In genomic region chr16:4309833-4310266, GRCh38 we compare ENCODE assay signal across 8 cellular contexts. TPM values are rescaled to one million over a fixed set of nuclear protein-coding genes. Genes with fewer than 3 reads are reported as not detected.
DNase-seq lines count a peak whose midpoint lies in the region; ATAC-seq and TF ChIP-seq lines count a peak whose summit lies in the region.

No MANE protein-coding gene starts in this region.

- H3K27me3 Mint-ChIP-seq in activated B cell treated with CpG ODN at 0.5 μM for 24 hours: peaks cover 11% of the 10 kb centered on the region

- H3K27ac ChIP-seq in dorsolateral prefrontal cortex (peak overlapping the region in 11 of 59 donors; percentile 1 to 61 (median 41)), lung (ENCODE audit: low read depth in 1 of 2, low read length in 1 of 2) (peak overlapping the region; percentile 2 to 26), tibial nerve (peak overlapping the region in 3 of 4 donors; percentile 48 to 79 (median 74))

- peaks cover 3% of the 10 kb centered on the region for H3K36me3 Mint-ChIP-seq in activated B cell treated with CpG ODN at 0.5 μM for 24 hours (ENCODE audit: low read depth)

- no peak for TF ChIP-seq EP300 in tibial nerve (IDR thresholded peaks at IDR 0.05)

- H3K36me3 ChIP-seq in lung (ENCODE audit: control insufficient read depth in 2 of 2, insufficient read depth in 2 of 2, low read length in 2 of 2): no peaks in the 10 kb centered on the region
- no peaks in the 10 kb centered on the region for H3K36me3 ChIP-seq in tibial nerve

- no peak for TF ChIP-seq POLR2A in tibial nerve (IDR thresholded peaks at IDR 0.05)

- H3K27ac Mint-ChIP-seq in activated B cell treated with CpG ODN at 0.5 μM for 24 hours: no peak overlapping the region

- POLR2A ChIA-PET in activated B cell treated with CpG ODN at 0.5 μM for 24 hours (lab: Charles Lee): interaction anchor here (1.0 kb wide), 2 partner anchors 36 to 57 kb away, joined by 3 to 4 read pairs; no protein-coding TSS in a partner anchor

- peaks cover 31% of the 10 kb centered on the region for H3K4me1 Mint-ChIP-seq in activated B cell treated with CpG ODN at 0.5 μM for 24 hours

- no peaks in the 10 kb centered on the region for H3K9me3 Mint-ChIP-seq in activated B cell treated with CpG ODN at 0.5 μM for 24 hours

- intact Hi-C loops in activated B cell treated with CpG ODN at 0.5 μM for 24 hours (cut with micrococcal nuclease): loop anchor here (1.0 to 5.0 kb wide), 6 partner anchors 9 to 787 kb away; partner anchors contain the start of genes ADCY9, EEF2KMT, PAM16 and SEC14L5
- intact Hi-C loops in dorsolateral prefrontal cortex (cut with DNase I): no loop called here

- peaks cover 0 to 9% of the 10 kb centered on the region in 2 donors for H3K4me1 ChIP-seq in lung (ENCODE audit: control insufficient read depth in 2 of 2, insufficient read depth in 2 of 2, low read length in 2 of 2)
- peaks cover 0 to 43% (median 9%) of the 10 kb centered on the region in 4 donors for H3K4me1 ChIP-seq in tibial nerve

- H3K27me3 ChIP-seq in dorsolateral prefrontal cortex (no peaks in the 10 kb centered on the region), lung (ENCODE audit: control insufficient read depth, insufficient read depth) (no peaks in the 10 kb centered on the region), tibial nerve (no peaks in the 10 kb centered on the region)

- 36 to 48% methylated on average over 11 of the region's 11 CpGs for WGBS in lung, 2 donors
- WGBS in tibial nerve, 2 donors: 4 to 21% methylated on average over 6 to 9 of the region's 11 CpGs

- H3K4me3 Mint-ChIP-seq in activated B cell treated with CpG ODN at 0.5 μM for 24 hours: no peak overlapping the region

- no peak overlapping the region for H3K4me3 ChIP-seq in dorsolateral prefrontal cortex
- H3K4me3 ChIP-seq in lung: no peak overlapping the region
- no peak overlapping the region for H3K4me3 ChIP-seq in tibial nerve

- DNase-seq in DMS153 (lab: John Stamatoyannopoulos, UW): peak; percentile 29
- peak; percentile 87 for DNase-seq in M059J (ENCODE audit: low read depth)
- peak; percentile 63 for DNase-seq in activated B cell treated with CpG ODN at 0.5 μM for 24 hours
- no peak for DNase-seq in dorsolateral prefrontal cortex
- peak; percentile 67 for DNase-seq in lung (ENCODE audit: low spot score)
- DNase-seq in tibial nerve (ENCODE audit: low spot score in 2 of 2): peak in 1 of 2 donors; percentile 46
- no peak for DNase-seq in GF-D8 (lab: John Stamatoyannopoulos, UW)

- TF ChIP-seq CTCF in activated B cell treated with CpG ODN at 0.5 μM for 24 hours (IDR thresholded peaks at IDR 0.05): no peak
- TF ChIP-seq CTCF in dorsolateral prefrontal cortex (IDR thresholded peaks at IDR 0.05 in 54 of 56, conservative IDR thresholded peaks at IDR 0.05 in 2 of 56; ENCODE audit: low read depth in 1 of 56, partially characterized antibody in 56 of 56): peak in 49 of 56 donors; percentile 15 to 57 (median 41)
- TF ChIP-seq CTCF in lung (IDR thresholded peaks at IDR 0.05; ENCODE audit: control extremely low read depth, extremely low read depth): peak; percentile 48
- peak; percentile 43 to 54 (median 47) for TF ChIP-seq CTCF in tibial nerve (IDR thresholded peaks at IDR 0.05)

- CTCF ChIA-PET in activated B cell treated with CpG ODN at 0.5 μM for 24 hours (lab: Charles Lee): interaction anchor here (0.9 to 5.0 kb wide), 6 partner anchors 8 to 93 kb away, joined by 3 to 37 read pairs (median 8); no protein-coding TSS in a partner anchor

- no peaks in the 10 kb centered on the region for H3K9me3 ChIP-seq in lung (ENCODE audit: control insufficient read depth in 2 of 2, insufficient read depth in 1 of 2, low read length in 1 of 2)
- no peaks in the 10 kb centered on the region for H3K9me3 ChIP-seq in tibial nerve

- ATAC-seq in activated B cell treated with CpG ODN at 0.5 μM for 24 hours (ENCODE audit: low read depth) (peak; percentile 11), lung (ENCODE audit: insufficient read depth, low FRiP score) (no peak), HG02970 (IDR thresholded peaks at IDR 0.05; ENCODE audit: low FRiP score, unreplicated experiment) (no peak)

RNA-seq across cellular contexts. Expression of gene GLIS2, which starts 6.0 kb away (rescaled TPM):
- total RNA-seq in M059J (2014; rRNA removed; shearing (Covaris generic)): 0.22 and 1.1 TPM in 2 replicates
- total RNA-seq in activated B cell treated with CpG ODN at 0.5 μM for 24 hours: not detected in 2 replicates
- 10 to 100 TPM in 35 of 120 experiments, 1 to 10 TPM in 85; 5.4 to 21.8 (median 8.4) TPM for total RNA-seq in dorsolateral prefrontal cortex
- total RNA-seq in lung: 10 to 100 TPM in 1 of 2 donors, 1 to 10 TPM in 1; 8.8 to 25.5 TPM
- 10 to 100 TPM; 14.8 to 15.1 TPM for polyA plus RNA-seq in lung
- 10 to 100 TPM in 3 of 4 donors, 1 to 10 TPM in 1; 9.0 to 11.1 (median 10.8) TPM for total RNA-seq in tibial nerve

RNA-seq across cellular contexts. Expression of gene TFAP4, which starts 37.0 kb away (rescaled TPM):
- 3.2 and 6.2 TPM in 2 replicates for total RNA-seq in M059J (2014; rRNA removed; shearing (Covaris generic))
- total RNA-seq in activated B cell treated with CpG ODN at 0.5 μM for 24 hours (16.7 and 18.1 TPM in 2 replicates), dorsolateral prefrontal cortex (10 to 100 TPM in 119 of 120 experiments, 1 to 10 TPM in 1; 9.7 to 30.2 (median 16.2) TPM), lung (10 to 100 TPM in 1 of 2 donors, 1 to 10 TPM in 1; 9.7 to 12.3 TPM), tibial nerve (10 to 100 TPM in 2 of 4 donors, 1 to 10 TPM in 2; 6.9 to 16.8 (median 11.7) TPM)
- polyA plus RNA-seq in lung: 10 to 100 TPM in 1 of 2 donors, 1 to 10 TPM in 1; 5.7 to 10.5 TPM

RNA-seq across cellular contexts. Expression of gene PAM16, which starts 41.3 kb away (rescaled TPM):
- total RNA-seq in M059J (2014; rRNA removed; shearing (Covaris generic)): 38.6 and 61.5 TPM in 2 replicates
- total RNA-seq in activated B cell treated with CpG ODN at 0.5 μM for 24 hours (42.4 and 58.1 TPM in 2 replicates), dorsolateral prefrontal cortex (10 to 100 TPM; 31.5 to 61.9 (median 44.6) TPM), lung (10 to 100 TPM; 23.0 to 55.2 TPM), tibial nerve (10 to 100 TPM; 45.1 to 95.1 (median 60.7) TPM)
- 100 to 1,000 TPM in 1 of 2 donors, 10 to 100 TPM in 1; 62.2 to 183 TPM for polyA plus RNA-seq in lung

Comparison
In these comparisons a context has a peak if more than half of its experiments do, and no peak if none do; other contexts are left out.
1. DNase-seq: peak in DMS153 (single experiment), M059J (single experiment), activated B cell treated with CpG ODN at 0.5 μM for 24 hours (single experiment) and lung (single experiment); none in dorsolateral prefrontal cortex (0 of 10) and GF-D8 (single experiment).